18 cellular contexts compared by ENCODE assay signal in genomic region chr21:15804247-15804985, GRCh38.
DNase-seq lines count a peak whose midpoint lies in the region; ATAC-seq and TF ChIP-seq lines count a peak whose summit lies in the region.
"Had no signal": no experiment of that assay in that cellular context is flagged by ENCODE, and none has a peak within 500 bp of the region (broad histone marks: within the 10 kb centered on the region; RNA-seq: fewer than 3 reads in every experiment).

No MANE protein-coding gene starts in this region.

- H3K4me1 Mint-ChIP-seq in CD4-positive, alpha-beta T cell (ENCODE audit: low read depth) = peaks cover 23% of the 10 kb centered on the region

- no peak for TF ChIP-seq POLR2A in GM18505 (IDR thresholded peaks at IDR 0.05; ENCODE audit: borderline replicate concordance, extremely low read depth, insufficient read depth, insufficient read length)

- no peaks in the 10 kb centered on the region for H3K27me3 ChIP-seq in SJCRH30
- no peaks in the 10 kb centered on the region for H3K27me3 ChIP-seq in CD4-positive, alpha-beta T cell (ENCODE audit: control insufficient read depth, insufficient read depth, low read length)
- H3K27me3 ChIP-seq: suprapubic skin had no signal

- H3K9me3 Mint-ChIP-seq in CD4-positive, alpha-beta T cell = no peaks in the 10 kb centered on the region
- H3K9me3 Mint-ChIP-seq: endodermal cell; T-helper 1 cell treated with Interleukin-12 subunit alpha and Interleukin-12 subunit beta and Interleukin-4 antibody, amounts not matched to agents 30 μg/mL and 1 μg/mL, for 36 hours had no signal

- no peak overlapping the region for H3K4me3 ChIP-seq in SJCRH30
- H3K4me3 ChIP-seq: suprapubic skin had no signal

- no peak for TF ChIP-seq CTCF in CD4-positive, alpha-beta T cell (IDR thresholded peaks at IDR 0.05)

- intact Hi-C loops in CD4-positive, alpha-beta T cell (cut with DNase I, micrococcal nuclease) = no loop called here

- no peaks in the 10 kb centered on the region for H3K27me3 Mint-ChIP-seq in CD4-positive, alpha-beta T cell

- DNase-seq in Ammon's horn (ENCODE audit: low spot score) (peak; percentile 88), Kasumi-1 (lab: John Stamatoyannopoulos, UW) (peak; percentile 21 to 41), caudate nucleus (lab: John Stamatoyannopoulos, UW) (peak in 38 of 61 donors; percentile 3 to 82 (median 26)), midbrain (lab: John Stamatoyannopoulos, UW) (peak; percentile 77), SJCRH30 (no peak)
- no peak for DNase-seq in CD4-positive, alpha-beta T cell
- no peak for DNase-seq in stimulated activated CD4-positive, alpha-beta T cell treated with anti-CD3 and anti-CD28 coated beads, Interleukin-2, amount 100 ng/mL, for 48 hours
- DNase-seq: cerebellar nuclear complex; endodermal cell; GOT3; left colon; NCI-H1417; stimulated activated CD4-positive, alpha-beta T cell treated with anti-CD3 and anti-CD28 coated beads, Interleukin-4, amount 100 ng/mL, for 24 hours had no signal

- H3K9me3 ChIP-seq in SJCRH30 (replicated peaks) = no peaks in the 10 kb centered on the region; the same call in 1 of the 2 replicates
- no peaks in the 10 kb centered on the region for H3K9me3 ChIP-seq in CD4-positive, alpha-beta T cell (ENCODE audit: control insufficient read depth, low read length)
- H3K9me3 ChIP-seq: suprapubic skin had no signal

- no peak for ATAC-seq in CD4-positive, alpha-beta T cell (ENCODE audit: poor library complexity)
- ATAC-seq in GM18505 (IDR thresholded peaks at IDR 0.05; ENCODE audit: unreplicated experiment) = no peak
- ATAC-seq: left colon had no signal

- peaks cover 83% of the 10 kb centered on the region for H3K36me3 Mint-ChIP-seq in CD4-positive, alpha-beta T cell (ENCODE audit: low read depth)

- no peak overlapping the region for H3K27ac Mint-ChIP-seq in CD4-positive, alpha-beta T cell
- H3K27ac Mint-ChIP-seq: endodermal cell; T-helper 1 cell treated with Interleukin-12 subunit alpha and Interleukin-12 subunit beta and Interleukin-4 antibody, amounts not matched to agents 30 μg/mL and 1 μg/mL, for 36 hours had no signal

- H3K27ac ChIP-seq in caudate nucleus (ENCODE audit: low read depth, low read length) (no peak overlapping the region), SJCRH30 (no peak overlapping the region)
- H3K27ac ChIP-seq in CD4-positive, alpha-beta T cell (ENCODE audit: low read depth, low read length) = no peak overlapping the region
- H3K27ac ChIP-seq: HL-60, RWPE1, suprapubic skin had no signal

- CTCF ChIA-PET in CD4-positive, alpha-beta T cell (lab: Charles Lee) = no interaction called here

- H3K4me3 Mint-ChIP-seq in CD4-positive, alpha-beta T cell = no peak overlapping the region
- H3K4me3 Mint-ChIP-seq: endodermal cell; T-helper 1 cell treated with Interleukin-12 subunit alpha and Interleukin-12 subunit beta and Interleukin-4 antibody, amounts not matched to agents 30 μg/mL and 1 μg/mL, for 36 hours had no signal

- peaks cover 18% of the 10 kb centered on the region for H3K36me3 ChIP-seq in SJCRH30
- H3K36me3 ChIP-seq: suprapubic skin had no signal

- POLR2A ChIA-PET in CD4-positive, alpha-beta T cell (lab: Charles Lee) = no interaction called here

- H3K4me1 ChIP-seq in SJCRH30 = no peaks in the 10 kb centered on the region; the same call in 1 of the 2 replicates
- H3K4me1 ChIP-seq: suprapubic skin had no signal

Comparison
In these comparisons a context has a peak if more than half of its experiments do, and no peak if none do; other contexts are left out.
1. DNase-seq: peak in Ammon's horn (single experiment), Kasumi-1 (2 of 2), caudate nucleus (38 of 61) and midbrain (single experiment); none in SJCRH30 (0 of 2), CD4-positive, alpha-beta T cell (0 of 10) and stimulated activated CD4-positive, alpha-beta T cell treated with anti-CD3 and anti-CD28 coated beads, Interleukin-2, amount 100 ng/mL, for 48 hours (0 of 2).